ENCODE assay signal across 8 cellular contexts in the genomic region with DNA sequence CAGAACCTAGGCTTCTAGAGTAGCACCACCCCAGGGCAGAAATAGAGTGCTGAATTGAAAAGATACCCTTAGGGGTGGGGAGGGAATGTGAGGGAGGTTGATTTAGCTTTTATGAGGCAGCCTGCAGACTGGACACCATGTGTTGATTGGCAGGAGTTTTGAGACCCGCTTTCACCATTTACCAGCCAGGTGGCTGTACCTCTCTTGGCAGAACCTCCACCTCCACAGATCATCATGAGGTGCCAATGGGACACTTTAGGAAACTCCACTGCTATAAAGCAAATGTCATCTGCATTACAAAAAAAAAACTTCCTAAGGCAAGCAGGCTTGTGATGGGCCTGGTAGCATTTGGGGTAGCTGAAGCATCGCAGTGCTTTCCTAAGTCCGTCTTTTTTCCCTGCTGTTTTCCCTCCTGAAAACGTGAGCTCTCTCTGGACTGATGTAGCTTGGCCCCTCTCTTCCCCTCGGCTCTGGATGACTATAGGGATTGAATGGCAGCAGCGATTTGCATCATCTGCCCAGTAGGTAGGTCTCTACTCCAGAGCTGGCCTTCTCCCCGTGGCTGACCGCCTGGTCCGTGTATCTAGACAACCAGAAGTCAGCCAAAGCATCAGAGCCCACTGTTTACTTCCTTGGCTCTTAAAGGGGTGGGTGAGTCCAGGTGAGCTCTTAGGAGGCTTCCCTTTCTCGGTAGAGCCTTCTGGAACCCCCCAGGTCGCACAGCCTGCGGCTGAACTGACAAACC. TPM values are rescaled to one million over a fixed set of nuclear protein-coding genes. Genes with fewer than 3 reads are reported as not detected.
A peak's percentile ranks its signal among the peaks of the same experiment; 100 is the strongest.
DNase-seq lines count a peak whose midpoint lies in the region; ATAC-seq and TF ChIP-seq lines count a peak whose summit lies in the region.

No MANE protein-coding gene starts in this region.

- H3K4me1 ChIP-seq in rectal smooth muscle tissue (ENCODE audit: control insufficient read depth, insufficient read depth, low read length), result no peaks in the 10 kb centered on the region

- peak overlapping the region; percentile 73 for H3K27ac Mint-ChIP-seq in T-helper 17 cell

- H3K4me3 Mint-ChIP-seq in T-helper 17 cell, result peak overlapping the region; percentile 88

- H3K9me3 ChIP-seq in T-helper 17 cell (ENCODE audit: control insufficient read depth, low read length, poor library complexity, severe bottlenecking), result no peaks in the 10 kb centered on the region

- H3K4me3 ChIP-seq in fibroblast of mammary gland (ENCODE audit: control insufficient read depth, low read depth, low read length) (peak overlapping the region; percentile 70), rectal smooth muscle tissue (ENCODE audit: low read length) (peak overlapping the region; percentile 89)

- in situ Hi-C loops in G401 (cut with HindIII; ENCODE audit: low sequenced_read_pairs), result no loop called here

- ATAC-seq in T-helper 17 cell (no peak), HG03135 (IDR thresholded peaks at IDR 0.05; ENCODE audit: unreplicated experiment) (no peak)

- no peaks in the 10 kb centered on the region for H3K27me3 Mint-ChIP-seq in T-helper 17 cell

- no peak overlapping the region for H3K9ac ChIP-seq in rectal smooth muscle tissue (ENCODE audit: low read length)

- no peaks in the 10 kb centered on the region for H3K27me3 ChIP-seq in rectal smooth muscle tissue (ENCODE audit: control insufficient read depth, insufficient read depth, low read length)

- peaks cover 3% of the 10 kb centered on the region for H3K4me1 Mint-ChIP-seq in T-helper 17 cell

- peaks cover 2% of the 10 kb centered on the region for H3K36me3 Mint-ChIP-seq in T-helper 17 cell (ENCODE audit: low read depth)

- DNase-seq in G401 (ENCODE audit: low spot score) (peak; percentile 71), T-helper 17 cell (no peak), fibroblast of mammary gland (ENCODE audit: low read depth) (no peak), DMS 273 (lab: John Stamatoyannopoulos, UW; ENCODE audit: unreplicated experiment) (no peak), NCI-H524 (lab: John Stamatoyannopoulos, UW) (no peak), OCI-M1 (lab: John Stamatoyannopoulos, UW) (no peak)

- no peak for TF ChIP-seq CTCF in fibroblast of mammary gland (conservative IDR thresholded peaks at IDR 0.05; ENCODE audit: control insufficient read depth, insufficient read depth, low read depth, low read length)

- peak overlapping the region; percentile 90 for H3K27ac ChIP-seq in rectal smooth muscle tissue (ENCODE audit: low read depth, low read length)

- peaks cover 3% of the 10 kb centered on the region for H3K36me3 ChIP-seq in rectal smooth muscle tissue (ENCODE audit: control insufficient read depth, insufficient read depth, low read length)

RNA-seq across cellular contexts. Expression of a gene that starts 1.3 kb away (rescaled TPM):
- 65.8 and 115 TPM in 2 replicates for total RNA-seq in G401 (2014; rRNA removed; shearing (Covaris generic))
- total RNA-seq in T-helper 17 cell, result 1 to 10 TPM; 8.1 TPM
